ENCODE assay signal across 16 cellular contexts in genomic region chr11:132142554-132142953, GRCh38.
"Had no signal": no experiment of that assay in that cellular context is flagged by ENCODE, and none has a peak within 500 bp of the region (broad histone marks: within the 10 kb centered on the region; RNA-seq: fewer than 3 reads in every experiment).

No MANE protein-coding gene starts in this region.

- H3K9me3 Mint-ChIP-seq: activated naive CD4-positive, alpha-beta T cell treated with anti-CD3 and anti-CD28 coated beads for 36 hours had no signal

- H3K9me3 ChIP-seq: esophagus muscularis mucosa, neutrophil, stomach, testis, upper lobe of left lung had no signal

- H3K9ac ChIP-seq: parathyroid adenoma had no signal

- H3K4me1 ChIP-seq: parathyroid adenoma, stomach, testis, upper lobe of left lung had no signal

- H3K4me3 Mint-ChIP-seq: activated naive CD4-positive, alpha-beta T cell treated with anti-CD3 and anti-CD28 coated beads for 36 hours; natural killer cell had no signal

- H3K36me3 Mint-ChIP-seq: natural killer cell had no signal

- H3K4me3 ChIP-seq: coronary artery, esophagus muscularis mucosa, stomach, testis, upper lobe of left lung had no signal

- H3K36me3 ChIP-seq: esophagus muscularis mucosa, neutrophil, stomach, upper lobe of left lung, WERI-Rb-1 had no signal

- H3K27ac Mint-ChIP-seq: activated naive CD4-positive, alpha-beta T cell treated with anti-CD3 and anti-CD28 coated beads for 36 hours; activated T-helper 2 cell treated with anti-CD3 and anti-CD28 coated beads, Interferon-gamma antibody, Interleukin-2, Interleukin-4, amounts not matched to agents 10 μg/mL and 5 μg/mL and 100 μg/mL, durations not matched to agents 14 hours and 24 hours and 36 hours; natural killer cell had no signal

- ATAC-seq: natural killer cell had no signal

- H2AFZ ChIP-seq: parathyroid adenoma had no signal

- H3K27ac ChIP-seq: coronary artery, esophagus muscularis mucosa, neutrophil, parathyroid adenoma, stomach, testis, upper lobe of left lung, WERI-Rb-1 had no signal

- DNase-seq: activated CD4-positive, alpha-beta T cell treated with anti-CD3 and anti-CD28 coated beads, Interleukin-2, amount 50 U/mL, for 48 hours; activated naive CD4-positive, alpha-beta T cell treated with anti-CD3 and anti-CD28 coated beads for 36 hours; glutamatergic neuron; mesendoderm; natural killer cell; stimulated activated CD4-positive, alpha-beta T cell treated with anti-CD3 and anti-CD28 coated beads, Interleukin-12 subunit alpha, Interleukin-12 subunit beta, amount 100 ng/mL, for 4 hours; stimulated activated CD4-positive, alpha-beta T cell treated with anti-CD3 and anti-CD28 coated beads, Interleukin-2, amount 100 ng/mL, for 24 hours; stomach; testis; upper lobe of left lung; WERI-Rb-1 had no signal

- H3K79me2 ChIP-seq: parathyroid adenoma had no signal

- H3K4me1 Mint-ChIP-seq: natural killer cell had no signal

- H3K27me3 ChIP-seq: esophagus muscularis mucosa, neutrophil, stomach, testis, upper lobe of left lung had no signal
